1 cellular context compared by ENCODE assay signal in the genomic region with DNA sequence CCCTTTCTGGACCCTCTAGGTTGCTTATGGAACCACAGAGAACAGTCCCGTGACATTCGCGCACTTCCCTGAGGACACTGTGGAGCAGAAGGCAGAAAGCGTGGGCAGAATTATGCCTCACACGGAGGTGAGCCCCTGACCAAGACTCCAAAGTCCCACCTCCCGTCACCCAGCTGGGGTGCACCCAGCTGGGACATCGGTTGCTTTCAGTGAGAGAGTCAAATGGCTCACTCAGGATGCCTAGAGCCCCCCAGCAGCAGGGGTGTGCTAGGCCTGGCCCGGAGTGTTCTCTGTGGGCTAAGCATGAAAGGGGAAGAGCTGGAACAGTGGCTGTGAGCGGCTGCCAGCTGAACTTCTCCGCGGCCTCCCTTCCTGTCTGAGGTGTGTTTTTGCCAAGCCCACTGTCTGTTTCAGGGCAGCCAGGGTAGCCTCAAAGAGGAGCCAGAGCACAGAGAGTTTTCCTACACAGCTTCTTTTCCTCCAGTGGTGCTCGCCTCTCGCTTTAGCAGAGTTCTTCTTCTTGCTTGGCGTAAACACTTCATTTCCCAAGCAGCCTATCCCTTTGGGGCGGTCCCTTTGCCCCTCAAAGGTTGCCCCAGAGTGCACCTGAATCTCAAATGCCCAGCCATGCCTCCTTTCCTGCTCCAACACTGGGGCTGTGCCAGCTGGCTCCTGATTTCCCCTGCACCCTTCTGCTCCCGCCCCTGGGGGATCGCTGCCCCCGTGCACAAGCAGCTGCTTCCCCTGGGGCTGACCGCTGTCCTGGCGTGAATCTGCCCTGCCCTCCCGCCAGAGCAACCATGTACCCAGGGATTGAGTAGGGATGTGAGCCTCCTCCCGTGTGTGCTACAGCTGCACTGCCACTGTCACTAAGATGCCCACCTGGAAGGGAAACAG.
TF ChIP-seq lines count a peak whose summit lies in the region.

No MANE protein-coding gene starts in this region.

TF ChIP-seq in H1, 55 proteins besides CTCF, POLR2A, EP300 and RAD21:
- no peak for TF ChIP-seq HDAC2 (IDR thresholded peaks at IDR 0.05; ENCODE audit: borderline replicate concordance in 1 of 2, low read depth in 2 of 2, low read length in 2 of 2)
- TF ChIP-seq RBBP5 (IDR thresholded peaks at IDR 0.05; ENCODE audit: borderline replicate concordance, low read depth, low read length), result no peak
- TF ChIP-seq, protein P1, sequence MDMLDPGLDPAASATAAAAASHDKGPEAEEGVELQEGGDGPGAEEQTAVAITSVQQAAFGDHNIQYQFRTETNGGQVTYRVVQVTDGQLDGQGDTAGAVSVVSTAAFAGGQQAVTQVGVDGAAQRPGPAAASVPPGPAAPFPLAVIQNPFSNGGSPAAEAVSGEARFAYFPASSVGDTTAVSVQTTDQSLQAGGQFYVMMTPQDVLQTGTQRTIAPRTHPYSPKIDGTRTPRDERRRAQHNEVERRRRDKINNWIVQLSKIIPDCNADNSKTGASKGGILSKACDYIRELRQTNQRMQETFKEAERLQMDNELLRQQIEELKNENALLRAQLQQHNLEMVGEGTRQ (IDR thresholded peaks at IDR 0.05; ENCODE audit: low read length), result no peak
- no peak for TF ChIP-seq EZH2 (IDR thresholded peaks at IDR 0.05; ENCODE audit: low read depth, low read length, severe bottlenecking)
- no peak for TF ChIP-seq POU5F1 (IDR thresholded peaks at IDR 0.05; ENCODE audit: low read depth, low read length)
- no peak for TF ChIP-seq SIRT6 (IDR thresholded peaks at IDR 0.05; ENCODE audit: low read length)
- TF ChIP-seq EGR1 (IDR thresholded peaks at IDR 0.05; ENCODE audit: borderline replicate concordance, low read depth, low read length), result no peak
- TF ChIP-seq, protein P2, sequence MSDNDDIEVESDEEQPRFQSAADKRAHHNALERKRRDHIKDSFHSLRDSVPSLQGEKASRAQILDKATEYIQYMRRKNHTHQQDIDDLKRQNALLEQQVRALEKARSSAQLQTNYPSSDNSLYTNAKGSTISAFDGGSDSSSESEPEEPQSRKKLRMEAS (IDR thresholded peaks at IDR 0.05), result no peak
- no peak for TF ChIP-seq SRF (IDR thresholded peaks at IDR 0.05; ENCODE audit: low read depth, low read length)
- no peak for TF ChIP-seq TBP (IDR thresholded peaks at IDR 0.05; ENCODE audit: low read depth, low read length)
- no peak for TF ChIP-seq SP2 (IDR thresholded peaks at IDR 0.05; ENCODE audit: low read length)
